In the genomic region with DNA sequence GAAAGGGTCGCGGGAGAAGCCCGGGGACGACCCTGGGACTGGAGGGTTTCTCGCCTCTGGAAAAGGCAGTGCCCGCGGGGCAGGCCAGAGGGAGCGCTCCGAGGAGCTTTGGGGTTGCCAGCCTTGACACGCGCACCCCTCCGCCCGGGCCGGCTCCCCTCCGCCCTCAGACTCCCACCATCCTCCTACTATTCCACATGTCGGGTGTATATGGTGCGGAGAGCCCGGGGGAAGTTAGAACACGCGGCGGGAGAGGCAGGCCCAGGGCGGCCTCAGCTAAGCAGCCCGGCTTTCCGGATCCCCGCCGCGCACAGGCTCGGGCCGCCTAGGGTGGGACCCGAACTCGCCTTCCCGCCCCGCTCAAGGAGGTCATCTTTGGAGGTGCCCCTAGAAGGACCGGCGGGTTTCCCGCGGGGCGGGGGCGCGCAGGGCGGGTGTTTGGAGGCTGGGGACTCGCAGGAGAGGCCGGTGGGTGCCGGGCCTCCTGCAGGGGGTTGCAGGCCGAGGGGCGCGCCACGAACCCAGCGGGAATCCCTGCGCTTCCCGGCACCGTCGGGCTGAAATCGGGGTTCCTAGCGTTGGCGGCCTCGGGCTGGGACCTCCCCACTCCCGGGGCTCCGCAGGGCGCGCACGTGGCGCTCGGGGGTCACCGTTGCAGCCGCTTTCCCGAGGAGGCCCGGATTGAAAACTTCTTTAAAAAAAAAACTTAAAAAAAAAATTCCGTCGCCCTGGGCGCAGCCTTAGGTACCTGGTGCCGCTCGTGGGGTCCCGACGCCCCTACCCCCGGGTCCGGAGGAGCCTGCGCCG, we compare ENCODE assay signal across 7 cellular contexts. TPM values are rescaled to one million over a fixed set of nuclear protein-coding genes. Genes with fewer than 3 reads are reported as not detected.
DNase-seq lines count a peak whose midpoint lies in the region; ATAC-seq and TF ChIP-seq lines count a peak whose summit lies in the region.

No MANE protein-coding gene starts in this region.

- H3K36me3 ChIP-seq in hepatocyte (replicated peaks; ENCODE audit: insufficient read depth, low read depth) (no peaks in the 10 kb centered on the region), spleen (peaks cover 0 to 9% (median 0%) of the 10 kb centered on the region in 6 donors)

- H3K4me1 ChIP-seq in hepatocyte (ENCODE audit: insufficient read depth) (peaks cover 17% of the 10 kb centered on the region), spleen (peaks cover 47 to 88% (median 84%) of the 10 kb centered on the region in 6 donors)

- H3K9me2 ChIP-seq in hepatocyte (replicated peaks; ENCODE audit: insufficient read depth), result no peaks in the 10 kb centered on the region

- no peak for TF ChIP-seq POLR2A in spleen (IDR thresholded peaks at IDR 0.05)

- TF ChIP-seq CTCF in hepatocyte (IDR thresholded peaks at IDR 0.05; ENCODE audit: poor library complexity), result no peak
- no peak for TF ChIP-seq CTCF in spleen (IDR thresholded peaks at IDR 0.05 in 8 of 11, conservative IDR thresholded peaks at IDR 0.05 in 3 of 11)

- no peaks in the 10 kb centered on the region for H3K9me3 Mint-ChIP-seq in activated T-cell treated with anti-CD3 and anti-CD28 coated beads, Interleukin-2, amount 50 U/mL, for 4 hours

- peaks cover 37% of the 10 kb centered on the region for H3K27me3 ChIP-seq in hepatocyte
- H3K27me3 ChIP-seq in spleen (replicated peaks in 1 of 7), result peaks cover 0 to 33% (median 3%) of the 10 kb centered on the region in 7 donors

- no peaks in the 10 kb centered on the region for H3K27me3 Mint-ChIP-seq in activated T-cell treated with anti-CD3 and anti-CD28 coated beads, Interleukin-2, amount 50 U/mL, for 4 hours (ENCODE audit: low read depth)

- H3K36me3 Mint-ChIP-seq in activated T-cell treated with anti-CD3 and anti-CD28 coated beads, Interleukin-2, amount 50 U/mL, for 4 hours (ENCODE audit: insufficient read depth), result peaks cover 9% of the 10 kb centered on the region

- peak overlapping the region; percentile 92 for H2AFZ ChIP-seq in hepatocyte

- ATAC-seq in HG03159 (IDR thresholded peaks at IDR 0.05; ENCODE audit: unreplicated experiment) (peak; percentile 7), GM21786 (IDR thresholded peaks at IDR 0.05; ENCODE audit: unreplicated experiment) (no peak)
- no peak for ATAC-seq in activated T-cell treated with anti-CD3 and anti-CD28 coated beads, Interleukin-2, amount 50 U/mL, for 4 hours

- H4K20me1 ChIP-seq in hepatocyte (ENCODE audit: insufficient read depth, poor library complexity, severe bottlenecking), result no peaks in the 10 kb centered on the region

- no peak overlapping the region for H3K27ac ChIP-seq in hepatocyte
- H3K27ac ChIP-seq in spleen, result peak overlapping the region; percentile 84 to 98 (median 96)

- H3K4me1 Mint-ChIP-seq in activated T-cell treated with anti-CD3 and anti-CD28 coated beads, Interleukin-2, amount 50 U/mL, for 4 hours (ENCODE audit: low read depth), result peaks cover 47% of the 10 kb centered on the region

- no peaks in the 10 kb centered on the region for H3K79me2 ChIP-seq in hepatocyte

- H3K4me3 ChIP-seq in hepatocyte (peak overlapping the region; percentile 92), spleen (peak overlapping the region; percentile 70 to 93 (median 78))

- peak; percentile 24 for DNase-seq in activated T-cell treated with anti-CD3 and anti-CD28 coated beads, Interleukin-2, amount 50 U/mL, for 4 hours
- DNase-seq in hepatocyte (ENCODE audit: low spot score) (no peak), spleen (peak; percentile 91), NCI-H1092 (lab: John Stamatoyannopoulos, UW) (no peak), NCI-H226 (no peak)

- peak overlapping the region; percentile 100 for H3K4me2 ChIP-seq in hepatocyte

- H3K4me3 Mint-ChIP-seq in activated T-cell treated with anti-CD3 and anti-CD28 coated beads, Interleukin-2, amount 50 U/mL, for 4 hours, result peak overlapping the region; percentile 92

- H3K9me3 ChIP-seq in hepatocyte (ENCODE audit: low read depth) (no peaks in the 10 kb centered on the region), spleen (no peaks in the 10 kb centered on the region)

- intact Hi-C loops in spleen (cut with DNase I; ENCODE audit: low total_unique reads), result loop anchor here (5.0 kb wide), 1 partner anchor 128 kb away; no protein-coding TSS in a partner anchor

- 8% methylated on average over 74 of the region's 79 CpGs for WGBS in hepatocyte (ENCODE audit: low lambda C conversion rate, missing lambda C conversion rate)
- WGBS in spleen, 5 donors, result 9 to 14% (median 10%) methylated on average over 54 to 79 of the region's 79 CpGs

RNA-seq across cellular contexts. Expression of gene NFATC1, which starts 3.7 kb away (rescaled TPM):
- total RNA-seq in activated T-cell treated with anti-CD3 and anti-CD28 coated beads, Interleukin-2, amount 50 U/mL, for 4 hours, result 10 to 100 TPM; 62.7 to 80.8 (median 75.2) TPM
- total RNA-seq in hepatocyte (0.60 and 4.2 TPM in 2 replicates), spleen (10 to 100 TPM; 38.6 to 64.9 (median 56.1) TPM)
- polyA plus RNA-seq in hepatocyte (11.3 and 14.7 TPM in 2 replicates), spleen (10 to 100 TPM; 20.7 to 36.4 (median 30.0) TPM)

Comparison
In these comparisons a context has a peak if more than half of its experiments do, and no peak if none do; other contexts are left out.
1. DNase-seq: peak in activated T-cell treated with anti-CD3 and anti-CD28 coated beads, Interleukin-2, amount 50 U/mL, for 4 hours (single experiment) and spleen (single experiment); none in hepatocyte (single experiment), NCI-H1092 (single experiment) and NCI-H226 (single experiment).